18 cellular contexts compared by ENCODE assay signal in the genomic region with DNA sequence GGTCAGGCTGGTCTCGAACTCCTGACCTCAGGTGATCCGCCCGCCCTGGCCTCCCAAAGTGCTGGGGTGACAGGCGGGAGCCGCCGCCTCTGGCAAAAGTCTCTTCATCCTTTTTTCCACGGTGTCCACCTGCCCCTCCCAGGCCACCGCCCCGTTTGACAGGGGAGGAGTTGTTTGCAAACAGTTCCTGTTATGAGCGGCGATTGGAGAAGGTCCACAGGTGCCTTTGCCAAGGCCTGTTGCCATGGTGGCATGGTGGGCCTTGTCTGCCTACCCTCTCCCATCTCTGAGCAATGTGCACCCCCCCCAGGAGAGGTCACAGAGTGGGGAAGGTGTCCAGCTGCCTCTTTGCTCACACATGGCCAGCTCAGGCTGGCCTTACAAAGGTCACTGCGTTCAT. TPM values are rescaled to one million over a fixed set of nuclear protein-coding genes. Genes with fewer than 3 reads are reported as not detected.
DNase-seq lines count a peak whose midpoint lies in the region; TF ChIP-seq lines count a peak whose summit lies in the region.
"Had no signal": no experiment of that assay in that cellular context is flagged by ENCODE, and none has a peak within 500 bp of the region (broad histone marks: within the 10 kb centered on the region; RNA-seq: fewer than 3 reads in every experiment).

No MANE protein-coding gene starts in this region.

- H3K27me3 ChIP-seq in BLaER1 treated with 17β-estradiol and CSF1 and Interleukin-3, amounts not matched to agents 10 nM and 100 nM: peaks cover 0 to 23% (median 0%) of the 10 kb centered on the region in 11 experiments; a peak in 7 of 22 replicates
- peaks cover 0 to 37% (median 2%) of the 10 kb centered on the region in 3 experiments for H3K27me3 ChIP-seq in neuronal stem cell (ENCODE audit: control insufficient read depth in 3 of 3, insufficient read depth in 3 of 3, low read depth in 1 of 3, low read length in 3 of 3)
- peaks cover 0 to 7% of the 10 kb centered on the region in 2 donors for H3K27me3 ChIP-seq in uterus

- H3K9me3 Mint-ChIP-seq in glutamatergic neuron (ENCODE audit: unreplicated experiment): peaks cover 12% of the 10 kb centered on the region
- H3K9me3 Mint-ChIP-seq: CD4-positive, CD25-positive, alpha-beta regulatory T cell; CD8-positive, alpha-beta T cell; HFFc6 had no signal

- WGBS in neuronal stem cell (ENCODE audit: extremely low coverage in 2 of 2, insufficient read length in 2 of 2, insufficient replicate concordance in 1 of 2), 2 donors: no CpG with 5 or more reads among the region's 12 CpGs

- H2BK120ac ChIP-seq in neuronal stem cell (ENCODE audit: low read depth, low read length): no peak overlapping the region

- TF ChIP-seq POLR2A in uterus (IDR thresholded peaks at IDR 0.05): no peak

- no peaks in the 10 kb centered on the region for H3K36me3 ChIP-seq in BLaER1 treated with 17β-estradiol and CSF1 and Interleukin-3, amounts not matched to agents 10 nM and 100 nM
- H3K36me3 ChIP-seq in neuronal stem cell (replicated peaks in 1 of 2; ENCODE audit: control insufficient read depth in 2 of 2, insufficient read depth in 2 of 2, low read length in 2 of 2): no peaks in the 10 kb centered on the region
- no peaks in the 10 kb centered on the region for H3K36me3 ChIP-seq in uterus
- H3K36me3 ChIP-seq: HAP-1 had no signal

- no peak overlapping the region for H3K14ac ChIP-seq in neuronal stem cell (ENCODE audit: low read length)

- no peaks in the 10 kb centered on the region for H3K79me1 ChIP-seq in neuronal stem cell (ENCODE audit: low read depth, low read length)

- peak overlapping the region in 6 of 11 experiments; percentile 7 to 60 (median 40); a peak in 4 of 22 replicates for H3K4me2 ChIP-seq in BLaER1 treated with 17β-estradiol and CSF1 and Interleukin-3, amounts not matched to agents 10 nM and 100 nM
- H3K4me2 ChIP-seq in neuronal stem cell (ENCODE audit: insufficient read depth, low read length, poor library complexity, severe bottlenecking): no peak overlapping the region

- intact Hi-C loops in uterus (cut with DNase I; ENCODE audit: low total_unique reads): no loop called here

- H3K27ac ChIP-seq in BLaER1 treated with 17β-estradiol and CSF1 and Interleukin-3, amounts not matched to agents 10 nM and 100 nM: no peak overlapping the region
- H3K27ac ChIP-seq in neuronal stem cell (replicated peaks; ENCODE audit: low read length) (no peak overlapping the region), uterus (no peak overlapping the region)
- H3K27ac ChIP-seq: C4-2B had no signal

- peak overlapping the region; percentile 43 for H2AK5ac ChIP-seq in neuronal stem cell (ENCODE audit: low read depth, low read length)

- no peak overlapping the region for H4K91ac ChIP-seq in neuronal stem cell (ENCODE audit: low read depth, low read length, poor library complexity)

- H2AFZ ChIP-seq in neuronal stem cell (ENCODE audit: low read length): no peak overlapping the region

- no peak overlapping the region for H3K4ac ChIP-seq in neuronal stem cell (ENCODE audit: low read length)

- no peak overlapping the region for H3K9ac ChIP-seq in BLaER1 treated with 17β-estradiol and CSF1 and Interleukin-3, amounts not matched to agents 10 nM and 100 nM
- H3K9ac ChIP-seq in neuronal stem cell (ENCODE audit: low read depth, low read length, poor library complexity): no peak overlapping the region

- DNase-seq in G401 (ENCODE audit: low spot score) (peak; percentile 61), glutamatergic neuron (no peak), neuronal stem cell (ENCODE audit: low spot score) (no peak), NCI-H510A (lab: John Stamatoyannopoulos, UW) (no peak), uterus (no peak)
- DNase-seq in NK-92 treated with Interleukin-12 subunit alpha and Interleukin-12 subunit beta, amount 100 ng/mL, for 24 hours (lab: John Stamatoyannopoulos, UW): no peak
- DNase-seq: CD4-positive, CD25-positive, alpha-beta regulatory T cell; CD8-positive, alpha-beta T cell; DMS 273 treated with DMSO at 0.1 percent for 48 hours; DMS53; DMS79 treated with DMSO at 0.1 percent for 48 hours; GOT3; HFFc6 had no signal

- H3K9me3 ChIP-seq in BLaER1 treated with 17β-estradiol and CSF1 and Interleukin-3, amounts not matched to agents 10 nM and 100 nM (replicated peaks in 1 of 11): peaks cover 0 to 4% (median 0%) of the 10 kb centered on the region in 11 experiments; a peak in 1 of 22 replicates
- no peaks in the 10 kb centered on the region for H3K9me3 ChIP-seq in neuronal stem cell (replicated peaks in 1 of 2; ENCODE audit: control insufficient read depth in 2 of 2, insufficient read depth in 1 of 2, low read depth in 1 of 2, low read length in 2 of 2)
- no peaks in the 10 kb centered on the region for H3K9me3 ChIP-seq in uterus
- H3K9me3 ChIP-seq: HAP-1 had no signal

- no peak for TF ChIP-seq CTCF in glutamatergic neuron (IDR thresholded peaks at IDR 0.05; ENCODE audit: partially characterized antibody, unreplicated experiment)
- TF ChIP-seq CTCF in uterus (IDR thresholded peaks at IDR 0.05): no peak

- H2BK5ac ChIP-seq in neuronal stem cell (ENCODE audit: low read length): no peak overlapping the region

- H4K8ac ChIP-seq in neuronal stem cell (ENCODE audit: low read depth, low read length): no peak overlapping the region

- H3K36me3 Mint-ChIP-seq in glutamatergic neuron (ENCODE audit: unreplicated experiment): no peaks in the 10 kb centered on the region
- H3K36me3 Mint-ChIP-seq: CD4-positive, CD25-positive, alpha-beta regulatory T cell; CD8-positive, alpha-beta T cell had no signal

- H3K27me3 Mint-ChIP-seq in glutamatergic neuron (ENCODE audit: unreplicated experiment): peaks cover 3% of the 10 kb centered on the region

- in situ Hi-C loops in G401 (cut with HindIII; ENCODE audit: low sequenced_read_pairs): no loop called here

- no peak overlapping the region for H2BK15ac ChIP-seq in neuronal stem cell (ENCODE audit: low read length)

- peaks cover 0 to 8% (median 0%) of the 10 kb centered on the region in 11 experiments; a peak in 2 of 22 replicates for H4K20me1 ChIP-seq in BLaER1 treated with 17β-estradiol and CSF1 and Interleukin-3, amounts not matched to agents 10 nM and 100 nM

- peak overlapping the region; percentile 55 for H3K27ac Mint-ChIP-seq in glutamatergic neuron (ENCODE audit: unreplicated experiment)
- H3K27ac Mint-ChIP-seq: CD4-positive, CD25-positive, alpha-beta regulatory T cell; CD8-positive, alpha-beta T cell; HFFc6 had no signal

- peaks cover 16% of the 10 kb centered on the region for H3K4me1 Mint-ChIP-seq in glutamatergic neuron (ENCODE audit: low read depth, unreplicated experiment)

- H3K4me3 ChIP-seq in BLaER1 treated with 17β-estradiol and CSF1 and Interleukin-3, amounts not matched to agents 10 nM and 100 nM: no peak overlapping the region
- H3K4me3 ChIP-seq in neuronal stem cell (ENCODE audit: low read length in 2 of 2): no peak overlapping the region
- H3K4me3 ChIP-seq in uterus: no peak overlapping the region
- H3K4me3 ChIP-seq: HAP-1 had no signal

- no peak overlapping the region for H3K4me3 Mint-ChIP-seq in glutamatergic neuron (ENCODE audit: unreplicated experiment)
- H3K4me3 Mint-ChIP-seq: CD4-positive, CD25-positive, alpha-beta regulatory T cell; CD8-positive, alpha-beta T cell; HFFc6 had no signal

- H3K23ac ChIP-seq in neuronal stem cell (ENCODE audit: low read depth, low read length, poor library complexity): no peak overlapping the region

- H3K4me1 ChIP-seq in BLaER1 treated with 17β-estradiol and CSF1 and Interleukin-3, amounts not matched to agents 10 nM and 100 nM: peaks cover 29 to 75% (median 61%) of the 10 kb centered on the region in 10 experiments
- peaks cover 3 to 4% of the 10 kb centered on the region in 2 donors for H3K4me1 ChIP-seq in neuronal stem cell (ENCODE audit: control insufficient read depth in 2 of 2, insufficient read depth in 1 of 2, low read depth in 1 of 2, low read length in 2 of 2)
- H3K4me1 ChIP-seq in uterus: peaks cover 0 to 4% of the 10 kb centered on the region in 2 donors
- H3K4me1 ChIP-seq: HAP-1 had no signal

- H2BK12ac ChIP-seq in neuronal stem cell (ENCODE audit: low read length): no peak overlapping the region

- H3K18ac ChIP-seq in neuronal stem cell (ENCODE audit: low read length): no peak overlapping the region

RNA-seq across cellular contexts. Expression of gene RAP1GAP2, which starts 16.0 kb away (rescaled TPM):
- total RNA-seq in G401 (2014; rRNA removed; shearing (Covaris generic)): 1.9 and 6.0 TPM in 2 replicates
- 86.0 TPM for total RNA-seq in glutamatergic neuron (ENCODE audit: unreplicated experiment)
- 2.9 TPM for polyA plus RNA-seq in neuronal stem cell (2013, experiment 1 of 2)
- polyA plus RNA-seq in neuronal stem cell (2013, experiment 2 of 2): 3.1 TPM
- 10 to 100 TPM in 1 of 4 donors, 1 to 10 TPM in 3; 1.5 to 23.1 (median 6.7) TPM for total RNA-seq in uterus

RNA-seq across cellular contexts. Expression of gene CCDC92B, which starts 30.8 kb away (rescaled TPM):
- 0.06 and 0.31 TPM in 2 replicates for total RNA-seq in G401 (2014; rRNA removed; shearing (Covaris generic))
- total RNA-seq in glutamatergic neuron (ENCODE audit: unreplicated experiment) (19.0 TPM), uterus (under 1 TPM in 1 of 4 donors, not detected in 3; 0.21 TPM)
- polyA plus RNA-seq in neuronal stem cell (2013, experiment 1 of 2): 0.35 TPM
- polyA plus RNA-seq in neuronal stem cell (2013, experiment 2 of 2): 0.42 TPM
- total RNA-seq: A172, Daoy, HFFc6 had no signal
- polyA plus RNA-seq: CD4-positive, CD25-positive, alpha-beta regulatory T cell had no signal

Comparison
In these comparisons a context has a peak if more than half of its experiments do, and no peak if none do; other contexts are left out.
1. RNA of gene CCDC92B, which starts 30.8 kb away (total RNA-seq): 19.0 TPM in glutamatergic neuron (single experiment); 0.06 to 0.31 TPM in G401 and 0.21 TPM in uterus; every median in the first group is over 10 times any median in the second.